In the genomic region with DNA sequence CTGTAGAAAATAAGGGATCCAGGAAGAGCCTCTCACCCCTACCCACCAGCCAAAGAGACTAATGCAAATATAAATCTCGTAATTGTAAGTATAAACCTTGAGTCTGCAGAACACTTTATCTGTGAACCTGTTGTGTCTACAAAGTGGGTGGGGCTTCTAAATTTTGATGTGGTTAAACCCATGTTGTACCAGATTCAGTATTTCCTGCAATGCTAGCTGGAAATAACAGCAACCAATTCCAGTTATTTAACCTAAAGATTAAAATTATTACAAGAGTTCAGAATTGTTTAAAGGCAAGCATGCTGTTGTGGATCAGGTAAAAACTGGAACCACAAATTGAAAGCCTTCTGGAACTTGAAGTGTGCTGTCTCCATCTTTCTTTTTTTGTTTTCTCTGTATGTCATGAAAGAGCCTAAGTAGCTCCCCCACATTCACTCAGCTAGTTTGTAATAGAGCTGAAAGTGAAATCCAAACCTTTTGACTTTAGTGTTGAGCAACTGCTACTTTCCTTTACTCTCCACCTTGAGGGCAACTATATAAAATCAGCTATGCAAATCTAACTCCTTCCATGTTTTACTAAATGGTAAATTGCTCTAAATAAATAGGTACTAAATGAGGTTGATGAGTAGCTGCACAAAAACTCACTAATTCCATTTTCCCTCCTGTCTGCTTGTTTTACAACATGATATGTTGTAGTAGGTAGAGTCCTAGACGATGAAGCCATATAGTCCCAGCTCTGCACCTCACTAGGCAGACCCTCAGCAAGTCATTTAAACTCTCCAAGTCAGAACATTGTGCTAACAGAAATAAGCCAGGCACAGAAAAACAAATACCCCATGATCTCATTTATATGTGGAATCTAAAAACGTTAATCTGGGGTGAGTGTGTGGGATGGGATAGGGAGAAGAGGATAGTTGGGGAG, we compare ENCODE assay signal across 14 cellular contexts. TPM values are rescaled to one million over a fixed set of nuclear protein-coding genes. Genes with fewer than 3 reads are reported as not detected.
DNase-seq lines count a peak whose midpoint lies in the region; ATAC-seq and TF ChIP-seq lines count a peak whose summit lies in the region.
"Had no signal": no experiment of that assay in that cellular context is flagged by ENCODE, and none has a peak within 500 bp of the region (broad histone marks: within the 10 kb centered on the region; RNA-seq: fewer than 3 reads in every experiment).

No MANE protein-coding gene starts in this region.

- no peak overlapping the region for H3K4me3 ChIP-seq in stomach
- no peak overlapping the region for H3K4me3 ChIP-seq in mammary epithelial cell (replicated peaks in 1 of 3; ENCODE audit: insufficient read depth in 1 of 3, low read depth in 2 of 3, low read length in 3 of 3)
- H3K4me3 ChIP-seq: coronary artery, SK-N-MC had no signal

- H3K27ac ChIP-seq in stomach (no peak overlapping the region), mammary epithelial cell (ENCODE audit: insufficient read depth, low read depth, low read length) (no peak overlapping the region)
- H3K27ac ChIP-seq: coronary artery, SK-N-MC, upper lobe of left lung had no signal

- in situ Hi-C loops in mammary epithelial cell (cut with MboI; ENCODE audit: low sequenced_read_pairs in 2 of 2): no loop called here

- TF ChIP-seq CTCF in stomach (IDR thresholded peaks at IDR 0.05): no peak
- TF ChIP-seq CTCF in mammary epithelial cell (conservative IDR thresholded peaks at IDR 0.05 in 1 of 2, IDR thresholded peaks at IDR 0.05 in 1 of 2; ENCODE audit: extremely low read depth in 1 of 2, insufficient read depth in 1 of 2, low read depth in 1 of 2, low read length in 2 of 2): no peak

- peaks cover 0 to under 1% (median 0%) of the 10 kb centered on the region in 4 donors for H3K9me3 ChIP-seq in stomach
- no peaks in the 10 kb centered on the region for H3K9me3 ChIP-seq in mammary epithelial cell (replicated peaks; ENCODE audit: insufficient read depth, low read length)
- H3K9me3 ChIP-seq: upper lobe of left lung had no signal

- dilution Hi-C loops in mammary epithelial cell (cut with HindIII; ENCODE audit: low sequenced_read_pairs): no loop called here

- no TSS peak for BruUV-seq in mammary epithelial cell (replicated peaks; lab: Mats Ljungman, UMichigan)

- H4K20me1 ChIP-seq in mammary epithelial cell (ENCODE audit: insufficient read depth, low read length): no peaks in the 10 kb centered on the region

- peaks cover 84% of the 10 kb centered on the region for H3K4me1 Mint-ChIP-seq in activated CD8-positive, alpha-beta memory T cell treated with anti-CD3 and anti-CD28 coated beads, Interleukin-2, amount 10 ng/mL, durations not matched to agents 7 days and 5 days
- peaks cover 67% of the 10 kb centered on the region for H3K4me1 Mint-ChIP-seq in activated T-helper 1 cell treated with anti-CD3 and anti-CD28 coated beads, Interleukin-12 subunit alpha, Interleukin-12 subunit beta, Interleukin-2, Interleukin-4 antibody, amounts not matched to agents 30 ng/mL and 10 ng/mL and 1 ng/mL, durations not matched to agents 14 hours and 24 hours and 36 hours (ENCODE audit: low read depth)
- peaks cover 49% of the 10 kb centered on the region for H3K4me1 Mint-ChIP-seq in stimulated activated effector memory CD8-positive, alpha-beta T cell treated with anti-CD3 and anti-CD28 coated beads, Interleukin-12 subunit alpha, Interleukin-12 subunit beta, amount 100 ng/mL, for 72 hours

- H3K4me1 ChIP-seq in stomach (no peaks in the 10 kb centered on the region), mammary epithelial cell (ENCODE audit: insufficient read depth, low read length) (peaks cover 7% of the 10 kb centered on the region)
- H3K4me1 ChIP-seq: upper lobe of left lung had no signal

- no peak overlapping the region for H3K4me2 ChIP-seq in mammary epithelial cell (ENCODE audit: insufficient read depth, low read depth, low read length)

- intact Hi-C loops in activated T-helper 1 cell treated with anti-CD3 and anti-CD28 coated beads, Interleukin-12 subunit alpha, Interleukin-12 subunit beta, Interleukin-2, Interleukin-4 antibody, amounts not matched to agents 30 ng/mL and 10 ng/mL and 1 ng/mL, durations not matched to agents 14 hours and 24 hours and 36 hours (cut with micrococcal nuclease): loop anchor here (1.0 to 2.0 kb wide), 3 partner anchors 10 to 21 kb away; no protein-coding TSS in a partner anchor
- intact Hi-C loops in stomach (cut with DNase I; ENCODE audit: low total_unique reads): no loop called here
- intact Hi-C loops in mammary epithelial cell (cut with micrococcal nuclease): no loop called here

- H3K27me3 ChIP-seq in stomach (no peaks in the 10 kb centered on the region), mammary epithelial cell (ENCODE audit: insufficient read depth, low read length) (peaks cover 2% of the 10 kb centered on the region)
- H3K27me3 ChIP-seq: upper lobe of left lung had no signal

- peak; percentile 65 for ATAC-seq in activated CD8-positive, alpha-beta memory T cell treated with anti-CD3 and anti-CD28 coated beads, Interleukin-2, amount 10 ng/mL, durations not matched to agents 7 days and 5 days
- ATAC-seq in HG02623 (IDR thresholded peaks at IDR 0.05; ENCODE audit: unreplicated experiment): peak; percentile 56
- peak; percentile 83 for ATAC-seq in stimulated activated effector memory CD8-positive, alpha-beta T cell treated with anti-CD3 and anti-CD28 coated beads, Interleukin-12 subunit alpha, Interleukin-12 subunit beta, amount 100 ng/mL, for 72 hours
- ATAC-seq: HCT116 had no signal

- H3K27me3 Mint-ChIP-seq in activated CD8-positive, alpha-beta memory T cell treated with anti-CD3 and anti-CD28 coated beads, Interleukin-2, amount 10 ng/mL, durations not matched to agents 7 days and 5 days: no peaks in the 10 kb centered on the region
- no peaks in the 10 kb centered on the region for H3K27me3 Mint-ChIP-seq in activated T-helper 1 cell treated with anti-CD3 and anti-CD28 coated beads, Interleukin-12 subunit alpha, Interleukin-12 subunit beta, Interleukin-2, Interleukin-4 antibody, amounts not matched to agents 30 ng/mL and 10 ng/mL and 1 ng/mL, durations not matched to agents 14 hours and 24 hours and 36 hours (ENCODE audit: insufficient read depth)

- H3K4me3 Mint-ChIP-seq in activated CD8-positive, alpha-beta memory T cell treated with anti-CD3 and anti-CD28 coated beads, Interleukin-2, amount 10 ng/mL, durations not matched to agents 7 days and 5 days: peak overlapping the region; percentile 70
- peak overlapping the region; percentile 71 for H3K4me3 Mint-ChIP-seq in activated T-helper 1 cell treated with anti-CD3 and anti-CD28 coated beads, Interleukin-12 subunit alpha, Interleukin-12 subunit beta, Interleukin-2, Interleukin-4 antibody, amounts not matched to agents 30 ng/mL and 10 ng/mL and 1 ng/mL, durations not matched to agents 14 hours and 24 hours and 36 hours
- peak overlapping the region; percentile 67 for H3K4me3 Mint-ChIP-seq in stimulated activated effector memory CD8-positive, alpha-beta T cell treated with anti-CD3 and anti-CD28 coated beads, Interleukin-12 subunit alpha, Interleukin-12 subunit beta, amount 100 ng/mL, for 72 hours

- WGBS in stomach, 5 donors: 56 to 73% (median 61%) methylated on average over 3 of the region's 3 CpGs
- 44% methylated on average over 3 of the region's 3 CpGs for WGBS in mammary epithelial cell (ENCODE audit: low coverage, missing lambda C conversion rate)

- peak overlapping the region; percentile 77 for H3K27ac Mint-ChIP-seq in activated CD8-positive, alpha-beta memory T cell treated with anti-CD3 and anti-CD28 coated beads, Interleukin-2, amount 10 ng/mL, durations not matched to agents 7 days and 5 days
- H3K27ac Mint-ChIP-seq in activated T-helper 1 cell treated with anti-CD3 and anti-CD28 coated beads, Interleukin-12 subunit alpha, Interleukin-12 subunit beta, Interleukin-2, Interleukin-4 antibody, amounts not matched to agents 30 ng/mL and 10 ng/mL and 1 ng/mL, durations not matched to agents 14 hours and 24 hours and 36 hours: peak overlapping the region; percentile 61
- H3K27ac Mint-ChIP-seq in stimulated activated effector memory CD8-positive, alpha-beta T cell treated with anti-CD3 and anti-CD28 coated beads, Interleukin-12 subunit alpha, Interleukin-12 subunit beta, amount 100 ng/mL, for 72 hours: peak overlapping the region; percentile 73

- no peak for TF ChIP-seq POLR2A in stomach (IDR thresholded peaks at IDR 0.05)

- no peak overlapping the region for H3K9ac ChIP-seq in mammary epithelial cell (ENCODE audit: insufficient read depth, low read length)

- H3K36me3 ChIP-seq in stomach (no peaks in the 10 kb centered on the region), mammary epithelial cell (ENCODE audit: insufficient read depth, low read length) (no peaks in the 10 kb centered on the region)
- H3K36me3 ChIP-seq: upper lobe of left lung had no signal

- no peaks in the 10 kb centered on the region for H3K79me2 ChIP-seq in mammary epithelial cell (ENCODE audit: insufficient read depth, low read length)

- no peak for TF ChIP-seq EP300 in stomach (IDR thresholded peaks at IDR 0.05)

- peaks cover 6% of the 10 kb centered on the region for H3K9me3 Mint-ChIP-seq in activated CD8-positive, alpha-beta memory T cell treated with anti-CD3 and anti-CD28 coated beads, Interleukin-2, amount 10 ng/mL, durations not matched to agents 7 days and 5 days (ENCODE audit: low read depth)
- peaks cover 18% of the 10 kb centered on the region for H3K9me3 Mint-ChIP-seq in activated T-helper 1 cell treated with anti-CD3 and anti-CD28 coated beads, Interleukin-12 subunit alpha, Interleukin-12 subunit beta, Interleukin-2, Interleukin-4 antibody, amounts not matched to agents 30 ng/mL and 10 ng/mL and 1 ng/mL, durations not matched to agents 14 hours and 24 hours and 36 hours
- H3K9me3 Mint-ChIP-seq in stimulated activated effector memory CD8-positive, alpha-beta T cell treated with anti-CD3 and anti-CD28 coated beads, Interleukin-12 subunit alpha, Interleukin-12 subunit beta, amount 100 ng/mL, for 72 hours: no peaks in the 10 kb centered on the region

- CTCF ChIA-PET in activated CD8-positive, alpha-beta memory T cell treated with anti-CD3 and anti-CD28 coated beads, Interleukin-2, amount 10 ng/mL, durations not matched to agents 7 days and 5 days (lab: Charles Lee): interaction anchor here (1.0 to 3.0 kb wide), 8 partner anchors 11 to 62 kb away, joined by 3 to 21 read pairs (median 4); no protein-coding TSS in a partner anchor
- CTCF ChIA-PET in mammary epithelial cell (lab: Charles Lee; ENCODE audit: low non-redundant PET): no interaction called here

- H3K36me3 Mint-ChIP-seq in activated CD8-positive, alpha-beta memory T cell treated with anti-CD3 and anti-CD28 coated beads, Interleukin-2, amount 10 ng/mL, durations not matched to agents 7 days and 5 days: peaks cover 27% of the 10 kb centered on the region
- H3K36me3 Mint-ChIP-seq in activated T-helper 1 cell treated with anti-CD3 and anti-CD28 coated beads, Interleukin-12 subunit alpha, Interleukin-12 subunit beta, Interleukin-2, Interleukin-4 antibody, amounts not matched to agents 30 ng/mL and 10 ng/mL and 1 ng/mL, durations not matched to agents 14 hours and 24 hours and 36 hours (ENCODE audit: low read depth): peaks cover 20% of the 10 kb centered on the region
- H3K36me3 Mint-ChIP-seq in stimulated activated effector memory CD8-positive, alpha-beta T cell treated with anti-CD3 and anti-CD28 coated beads, Interleukin-12 subunit alpha, Interleukin-12 subunit beta, amount 100 ng/mL, for 72 hours: peaks cover 6% of the 10 kb centered on the region

- no peak for DNase-seq in activated CD8-positive, alpha-beta memory T cell treated with anti-CD3 and anti-CD28 coated beads, Interleukin-2, amount 10 ng/mL, durations not matched to agents 7 days and 5 days
- no peak for DNase-seq in activated CD8-positive, alpha-beta memory T cell treated with anti-CD3 and anti-CD28 coated beads, Interleukin-2, amount 50 U/mL, for 48 hours
- DNase-seq in activated T-helper 1 cell treated with anti-CD3 and anti-CD28 coated beads, Interleukin-12 subunit alpha, Interleukin-12 subunit beta, Interleukin-2, Interleukin-4 antibody, amounts not matched to agents 30 ng/mL and 10 ng/mL and 1 ng/mL, durations not matched to agents 14 hours and 24 hours and 36 hours (ENCODE audit: low spot score): no peak
- no peak for DNase-seq in stimulated activated effector memory CD8-positive, alpha-beta T cell treated with anti-CD3 and anti-CD28 coated beads, Interleukin-12 subunit alpha, Interleukin-12 subunit beta, amount 100 ng/mL, for 72 hours (ENCODE audit: low spot score in 2 of 2)
- DNase-seq in stomach (no peak), mammary epithelial cell (no peak), SW 1271 (lab: John Stamatoyannopoulos, UW) (no peak)
- DNase-seq: DMS153, NCI-H187 treated with DMSO at 0.1 percent for 48 hours, upper lobe of left lung had no signal

- H2AFZ ChIP-seq in mammary epithelial cell (ENCODE audit: low read depth, low read length): no peak overlapping the region

RNA-seq across cellular contexts. Expression of a gene that starts 17.9 kb away (rescaled TPM):
- 100 to 1,000 TPM; 107 to 133 TPM for total RNA-seq in activated CD8-positive, alpha-beta memory T cell treated with anti-CD3 and anti-CD28 coated beads, Interleukin-2, amount 10 ng/mL, durations not matched to agents 7 days and 5 days
- total RNA-seq in activated T-helper 1 cell treated with anti-CD3 and anti-CD28 coated beads, Interleukin-12 subunit alpha, Interleukin-12 subunit beta, Interleukin-2, Interleukin-4 antibody, amounts not matched to agents 30 ng/mL and 10 ng/mL and 1 ng/mL, durations not matched to agents 14 hours and 24 hours and 36 hours: 10.6 and 11.3 TPM in 2 replicates
- 10 to 100 TPM in 1 of 5 donors, 1 to 10 TPM in 2, under 1 TPM in 1, not detected in 1; 0.89 to 18.3 (median 2.4) TPM for total RNA-seq in stomach
- under 1 TPM; 0.08 to 0.46 (median 0.31) TPM for polyA plus RNA-seq in stomach
- total RNA-seq in mammary epithelial cell: not detected
- polyA plus RNA-seq in mammary epithelial cell: not detected
- polyA minus RNA-seq in mammary epithelial cell: not detected
